ENCODE assay signal across 8 cellular contexts in the genomic region with DNA sequence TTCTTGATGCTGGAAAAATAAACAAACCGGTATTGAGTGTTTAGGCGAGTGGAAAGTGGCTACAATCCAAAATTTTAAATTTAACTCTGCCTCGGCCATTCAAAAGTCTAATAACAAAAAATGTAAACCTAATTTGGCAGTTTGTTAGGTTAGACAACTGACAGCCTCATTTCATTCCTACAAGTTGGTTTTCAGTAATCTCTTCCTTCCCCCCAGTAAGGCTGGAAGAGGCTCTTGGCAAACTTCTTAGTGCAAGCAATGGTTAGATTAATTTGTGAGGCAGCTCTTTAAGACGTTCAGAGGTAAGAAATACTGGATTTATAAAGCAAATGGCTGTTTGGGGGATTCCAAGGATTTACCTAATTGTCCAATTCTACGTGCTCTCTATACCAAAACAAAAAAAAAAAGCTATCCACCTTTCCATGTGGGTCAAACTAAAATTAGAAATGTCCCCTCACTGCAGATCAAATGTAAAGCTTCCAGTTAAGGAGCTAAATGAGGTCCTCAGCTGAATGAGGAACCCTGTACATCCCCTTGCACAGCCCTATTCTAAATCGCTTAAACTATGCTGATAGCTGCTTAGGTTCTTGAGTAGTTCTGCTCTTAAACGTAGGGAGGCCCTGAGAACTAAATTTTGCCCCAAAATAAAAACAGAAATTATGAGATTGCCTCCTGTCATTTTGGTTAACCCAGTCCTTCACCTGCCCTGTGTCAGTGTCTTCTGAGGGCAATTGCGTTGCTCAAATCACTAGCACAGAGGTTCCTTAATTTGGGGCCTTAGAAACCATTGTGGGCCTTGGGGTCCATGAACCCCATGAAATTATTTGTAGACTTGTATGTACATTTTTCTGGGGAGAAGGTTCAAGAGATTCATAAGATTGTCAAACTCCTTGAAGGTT. TPM values are rescaled to one million over a fixed set of nuclear protein-coding genes. Genes with fewer than 3 reads are reported as not detected.
DNase-seq lines count a peak whose midpoint lies in the region; ATAC-seq and TF ChIP-seq lines count a peak whose summit lies in the region.

No MANE protein-coding gene starts in this region.

- ATAC-seq in central memory CD8-positive, alpha-beta T cell (replicated peaks; ENCODE audit: extremely low read depth, poor library complexity, severe bottlenecking) = no peak
- ATAC-seq in GM21526 (IDR thresholded peaks at IDR 0.05; ENCODE audit: low FRiP score, unreplicated experiment) (no peak), HG02973 (IDR thresholded peaks at IDR 0.05; ENCODE audit: unreplicated experiment) (no peak)

- H3K36me3 Mint-ChIP-seq in central memory CD8-positive, alpha-beta T cell (ENCODE audit: insufficient read depth) = peaks cover 37% of the 10 kb centered on the region
- H3K36me3 Mint-ChIP-seq in nephron (ENCODE audit: low read depth) = peaks cover 3% of the 10 kb centered on the region

- H3K9me3 Mint-ChIP-seq in central memory CD8-positive, alpha-beta T cell = no peaks in the 10 kb centered on the region
- no peaks in the 10 kb centered on the region for H3K9me3 Mint-ChIP-seq in nephron

- no peak for TF ChIP-seq CTCF in nephron (IDR thresholded peaks at IDR 0.05; ENCODE audit: unreplicated experiment in 3 of 3)

- H3K27me3 Mint-ChIP-seq in central memory CD8-positive, alpha-beta T cell = no peaks in the 10 kb centered on the region
- no peaks in the 10 kb centered on the region for H3K27me3 Mint-ChIP-seq in nephron (ENCODE audit: low read depth)

- peak overlapping the region; percentile 53 for H3K27ac Mint-ChIP-seq in central memory CD8-positive, alpha-beta T cell (ENCODE audit: low read depth)
- peak overlapping the region; percentile 70 to 100 (median 72) for H3K27ac Mint-ChIP-seq in nephron

- H3K4me1 Mint-ChIP-seq in central memory CD8-positive, alpha-beta T cell = peaks cover 50% of the 10 kb centered on the region
- peaks cover 38% of the 10 kb centered on the region for H3K4me1 Mint-ChIP-seq in nephron

- peak overlapping the region; percentile 57 for H3K4me3 Mint-ChIP-seq in central memory CD8-positive, alpha-beta T cell
- peak overlapping the region; percentile 92 to 100 (median 96) for H3K4me3 Mint-ChIP-seq in nephron

- DNase-seq in CD1c-positive myeloid dendritic cell (ENCODE audit: extremely low spot score) (peak; percentile 43), M059J (ENCODE audit: low read depth) (peak; percentile 24), NCI-H187 treated with DMSO at 0.1 percent for 48 hours (lab: John Stamatoyannopoulos, UW) (no peak), occipital lobe (lab: John Stamatoyannopoulos, UW) (no peak)
- no peak for DNase-seq in central memory CD8-positive, alpha-beta T cell (ENCODE audit: low spot score in 2 of 2)

RNA-seq across cellular contexts. Expression of gene HEXIM1, which starts 2.9 kb away (rescaled TPM):
- total RNA-seq in M059J (2014; rRNA removed; shearing (Covaris generic)) = 3.4 and 8.0 TPM in 2 replicates
- 8.0 TPM for total RNA-seq in occipital lobe

RNA-seq across cellular contexts. Expression of gene HEXIM2, which starts 10.5 kb away (rescaled TPM):
- 3.2 and 7.0 TPM in 2 replicates for total RNA-seq in M059J (2014; rRNA removed; shearing (Covaris generic))
- total RNA-seq in occipital lobe = 8.1 TPM

RNA-seq across cellular contexts. Expression of gene ACBD4, which starts 15.7 kb away (rescaled TPM):
- 1.5 and 3.7 TPM in 2 replicates for total RNA-seq in M059J (2014; rRNA removed; shearing (Covaris generic))
- total RNA-seq in occipital lobe = 3.0 TPM

RNA-seq across cellular contexts. Expression of gene PLCD3, which starts 18.8 kb away (rescaled TPM):
- 31.2 and 36.3 TPM in 2 replicates for total RNA-seq in M059J (2014; rRNA removed; shearing (Covaris generic))
- total RNA-seq in occipital lobe = 3.1 TPM

Comparison
In these comparisons a context has a peak if more than half of its experiments do, and no peak if none do; other contexts are left out.
1. DNase-seq: peak in CD1c-positive myeloid dendritic cell (single experiment) and M059J (single experiment); none in central memory CD8-positive, alpha-beta T cell (0 of 2), NCI-H187 treated with DMSO at 0.1 percent for 48 hours (single experiment) and occipital lobe (single experiment).